ENCODE assay signal across 1 cellular context in genomic region chr21:33973268-33973667, GRCh38.
TF ChIP-seq lines count a peak whose summit lies in the region.

No MANE protein-coding gene starts in this region.

TF ChIP-seq in IMR-90, 13 proteins besides CTCF, POLR2A, EP300 and RAD21:
- TF ChIP-seq CEBPB (IDR thresholded peaks at IDR 0.05; ENCODE audit: low read depth, low read length) (no peak), RFX5 (IDR thresholded peaks at IDR 0.05; ENCODE audit: low read depth, low read length) (no peak), RCOR1 (IDR thresholded peaks at IDR 0.05; ENCODE audit: insufficient replicate concordance, low read length) (no peak), FOS (IDR thresholded peaks at IDR 0.05; ENCODE audit: low read depth, low read length) (no peak), MAFK (IDR thresholded peaks at IDR 0.05; ENCODE audit: low read depth, low read length) (no peak), USF2 (IDR thresholded peaks at IDR 0.05; ENCODE audit: low read depth, low read length) (no peak), NFE2L2 (IDR thresholded peaks at IDR 0.05; ENCODE audit: low read depth, low read length) (no peak), SMC3 (IDR thresholded peaks at IDR 0.05; ENCODE audit: low read depth, low read length) (no peak)
